In the genomic region with DNA sequence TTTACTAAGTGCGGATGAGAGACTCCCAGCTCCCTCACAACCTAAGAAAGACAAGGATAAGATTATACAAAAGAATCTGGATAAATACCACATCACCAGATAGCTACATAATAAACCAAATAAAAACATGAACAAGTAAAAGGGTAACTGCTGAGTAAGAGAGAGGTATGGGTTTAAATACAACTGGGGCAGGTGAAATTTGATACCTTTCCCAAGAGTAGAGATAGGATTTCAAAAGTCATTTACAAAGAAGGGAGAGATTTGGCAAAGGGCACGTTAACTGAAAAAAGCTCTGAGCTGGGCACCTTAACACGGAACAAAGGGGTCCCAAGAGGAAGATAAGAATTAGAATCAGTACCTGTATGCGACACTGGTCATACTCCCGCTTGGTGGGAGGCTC, we compare ENCODE assay signal across 9 cellular contexts. TPM values are rescaled to one million over a fixed set of nuclear protein-coding genes. Genes with fewer than 3 reads are reported as not detected.
DNase-seq lines count a peak whose midpoint lies in the region; ATAC-seq and TF ChIP-seq lines count a peak whose summit lies in the region.
"Had no signal": no experiment of that assay in that cellular context is flagged by ENCODE, and none has a peak within 500 bp of the region (broad histone marks: within the 10 kb centered on the region; RNA-seq: fewer than 3 reads in every experiment).

No MANE protein-coding gene starts in this region.

- H3K18ac ChIP-seq in H9 (ENCODE audit: insufficient read length, low read depth, low read length), result no peak overlapping the region

- H3K23me2 ChIP-seq in H9 (ENCODE audit: insufficient read length, low read depth, low read length, poor library complexity, severe bottlenecking), result peaks cover 8% of the 10 kb centered on the region

- peaks cover 19 to 64% (median 42%) of the 10 kb centered on the region in 4 donors for H3K4me1 Mint-ChIP-seq in CD4-positive, alpha-beta memory T cell
- H3K4me1 Mint-ChIP-seq in H9, result peaks cover 17 to 29% of the 10 kb centered on the region in 2 experiments
- peaks cover 49% of the 10 kb centered on the region for H3K4me1 Mint-ChIP-seq in nephron progenitor cell

- no peak overlapping the region for H2BK120ac ChIP-seq in H9 (ENCODE audit: low read depth, low read length, poor library complexity, severe bottlenecking)

- POLR2A ChIA-PET in CD4-positive, alpha-beta memory T cell (lab: Charles Lee; ENCODE audit: partially characterized antibody), result interaction anchor here (0.7 to 19.7 kb wide), 12 partner anchors 11 to 179 kb away, joined by 3 to 494 read pairs (median 5); partner anchors contain the start of genes B3GAT3, C11orf98, CSKMT and GANAB

- no peak overlapping the region for H3K4me2 ChIP-seq in H9 (ENCODE audit: insufficient read depth, insufficient read length, low read length)

- no peaks in the 10 kb centered on the region for H3K79me1 ChIP-seq in H9 (ENCODE audit: insufficient read depth, low read depth, low read length, poor library complexity, severe bottlenecking)

- no peak overlapping the region for H3K23ac ChIP-seq in H9 (ENCODE audit: insufficient read length, low read depth, low read length)

- CTCF ChIA-PET in CD4-positive, alpha-beta memory T cell (lab: Charles Lee; ENCODE audit: partially characterized antibody), result interaction anchor here (0.8 to 1.6 kb wide), 3 partner anchors 10 to 109 kb away, joined by 3 to 6 read pairs (median 3); partner anchors contain the start of genes C11orf98 and CSKMT

- no peak overlapping the region for H4K91ac ChIP-seq in H9 (ENCODE audit: insufficient read length, low read depth, low read length)

- H2BK15ac ChIP-seq in H9 (ENCODE audit: low read depth, low read length), result no peak overlapping the region

- no peak for DNase-seq in CD4-positive, alpha-beta memory T cell
- DNase-seq in H9 (no peak), nephron progenitor cell (no peak), Kasumi-1 (lab: John Stamatoyannopoulos, UW) (no peak), UCSD-AML1 (lab: John Stamatoyannopoulos, UW; ENCODE audit: unreplicated experiment) (no peak), medulla oblongata (ENCODE audit: extremely low spot score) (no peak)
- no peak for DNase-seq in activated naive CD4-positive, alpha-beta T cell treated with anti-CD3 and anti-CD28 coated beads, Interleukin-2, amount 50 U/mL, for 72 hours (ENCODE audit: low spot score in 2 of 2)
- DNase-seq: GDM1 had no signal

- no CpG with 5 or more reads among the region's 5 CpGs for WGBS in H9 (ENCODE audit: extremely low coverage, insufficient read length, low lambda C conversion rate)

- H2AK5ac ChIP-seq in H9 (ENCODE audit: insufficient read length, low read length), result no peak overlapping the region

- no peak overlapping the region for H3K4ac ChIP-seq in H9 (ENCODE audit: low read depth, low read length)

- no peak overlapping the region for H2BK20ac ChIP-seq in H9 (ENCODE audit: low read depth, low read length, poor library complexity, severe bottlenecking)

- TF ChIP-seq CTCF in H9 (conservative IDR thresholded peaks at IDR 0.05), result no peak
- no peak for TF ChIP-seq CTCF in nephron progenitor cell (IDR thresholded peaks at IDR 0.05)

- H3K9me3 ChIP-seq in CD4-positive, alpha-beta memory T cell (ENCODE audit: control insufficient read depth in 1 of 2, low read length in 2 of 2), result no peaks in the 10 kb centered on the region
- H3K9me3 ChIP-seq in H9 (ENCODE audit: control insufficient read depth, low read depth, low read length), result no peaks in the 10 kb centered on the region
- H3K9me3 ChIP-seq: thoracic aorta had no signal

- no peaks in the 10 kb centered on the region for H3K27me3 Mint-ChIP-seq in CD4-positive, alpha-beta memory T cell
- H3K27me3 Mint-ChIP-seq in H9 (ENCODE audit: low read depth), result no peaks in the 10 kb centered on the region
- H3K27me3 Mint-ChIP-seq in nephron progenitor cell (ENCODE audit: low read depth, poor library complexity), result no peaks in the 10 kb centered on the region

- no peak overlapping the region for H3T11ph ChIP-seq in H9 (ENCODE audit: low read length)

- no peak overlapping the region for H3K4me3 ChIP-seq in CD4-positive, alpha-beta memory T cell (ENCODE audit: low read length in 2 of 2)

- H3K4me1 ChIP-seq in CD4-positive, alpha-beta memory T cell (ENCODE audit: insufficient read depth, low read length), result peaks cover 56% of the 10 kb centered on the region
- no peaks in the 10 kb centered on the region for H3K4me1 ChIP-seq in H9 (ENCODE audit: insufficient read depth, low read length)

- peaks cover 15% of the 10 kb centered on the region for H3K36me3 ChIP-seq in CD4-positive, alpha-beta memory T cell (ENCODE audit: insufficient read depth, low read length)

- peak overlapping the region; percentile 98 for H3K27ac ChIP-seq in CD4-positive, alpha-beta memory T cell (ENCODE audit: low read depth, low read length)
- no peak overlapping the region for H3K27ac ChIP-seq in H9 (ENCODE audit: insufficient read length, low read depth, low read length)

- no peaks in the 10 kb centered on the region for H4K20me1 ChIP-seq in H9 (ENCODE audit: control insufficient read depth, insufficient read depth, insufficient read length)

- H3K14ac ChIP-seq in H9 (ENCODE audit: insufficient read depth, low read length), result no peak overlapping the region

- H3K56ac ChIP-seq in H9 (ENCODE audit: insufficient read length, low read depth, low read length), result no peak overlapping the region

- H3K79me2 ChIP-seq in H9 (ENCODE audit: insufficient read depth, low read length), result no peaks in the 10 kb centered on the region

- peak overlapping the region; percentile 59 to 98 (median 91) for H3K4me3 Mint-ChIP-seq in CD4-positive, alpha-beta memory T cell
- H3K4me3 Mint-ChIP-seq in H9 (peak overlapping the region; percentile 85 to 92), nephron progenitor cell (peak overlapping the region; percentile 88)

- no peak overlapping the region for H2AFZ ChIP-seq in H9 (ENCODE audit: low read length)

- no peak overlapping the region for H2BK12ac ChIP-seq in H9 (ENCODE audit: insufficient read length, low read depth, low read length)

- H3K27me3 ChIP-seq in CD4-positive, alpha-beta memory T cell (ENCODE audit: insufficient read depth, low read length), result no peaks in the 10 kb centered on the region
- H3K27me3 ChIP-seq in H9 (ENCODE audit: insufficient read depth, low read length), result no peaks in the 10 kb centered on the region

- H3K9ac ChIP-seq in H9 (ENCODE audit: extremely low read depth, insufficient read length, low read length), result no peak overlapping the region

- H3K9me3 Mint-ChIP-seq in CD4-positive, alpha-beta memory T cell, result no peaks in the 10 kb centered on the region
- H3K9me3 Mint-ChIP-seq in H9 (0 out of 5 replicates have a peak, but pooled peaks cover 0 to 2% of the 10 kb centered on the region in 2 experiments), nephron progenitor cell (no peaks in the 10 kb centered on the region)
- no peaks in the 10 kb centered on the region for H3K9me3 Mint-ChIP-seq in activated naive CD4-positive, alpha-beta T cell treated with anti-CD3 and anti-CD28 coated beads, Interleukin-2, amount 50 U/mL, for 72 hours

- H4K5ac ChIP-seq in H9 (ENCODE audit: insufficient read length, low read depth, low read length), result no peak overlapping the region

- peaks cover 18 to 41% of the 10 kb centered on the region in 2 donors for H3K36me3 Mint-ChIP-seq in CD4-positive, alpha-beta memory T cell
- peaks cover 17 to 49% (median 44%) of the 10 kb centered on the region in 3 experiments; a peak in 6 of 7 replicates for H3K36me3 Mint-ChIP-seq in H9 (ENCODE audit: insufficient read depth in 1 of 3, low read depth in 3 of 3)
- H3K36me3 Mint-ChIP-seq in activated naive CD4-positive, alpha-beta T cell treated with anti-CD3 and anti-CD28 coated beads, Interleukin-2, amount 50 U/mL, for 72 hours, result peaks cover 17 to 21% of the 10 kb centered on the region in 2 donors
- peaks cover 26% of the 10 kb centered on the region for H3K36me3 Mint-ChIP-seq in nephron progenitor cell (ENCODE audit: low read depth)

- H3K27ac Mint-ChIP-seq in CD4-positive, alpha-beta memory T cell, result peak overlapping the region; percentile 76 to 99 (median 91)
- H3K27ac Mint-ChIP-seq in H9 (peak overlapping the region in 1 of 3 experiments; percentile 73; a peak in 1 of 7 replicates), nephron progenitor cell (peak overlapping the region; percentile 53)
- H3K27ac Mint-ChIP-seq in activated naive CD4-positive, alpha-beta T cell treated with anti-CD3 and anti-CD28 coated beads, Interleukin-2, amount 50 U/mL, for 72 hours, result peak overlapping the region; percentile 77 to 91

- no peak for ATAC-seq in activated naive CD4-positive, alpha-beta T cell treated with anti-CD3 and anti-CD28 coated beads, Interleukin-2, amount 50 U/mL, for 72 hours

- no peak overlapping the region for H2BK5ac ChIP-seq in H9 (ENCODE audit: insufficient read length, low read length)

- intact Hi-C loops in CD4-positive, alpha-beta memory T cell (cut with micrococcal nuclease), result loop anchor here (5.0 kb wide), 1 partner anchor 255 kb away; no protein-coding TSS in a partner anchor

- no peak overlapping the region for H4K8ac ChIP-seq in H9 (replicated peaks; ENCODE audit: insufficient read length, low read depth, low read length)

RNA-seq across cellular contexts. Expression of gene UBXN1, which starts 1.7 kb away (rescaled TPM):
- total RNA-seq in CD4-positive, alpha-beta memory T cell, result 100 to 1,000 TPM; 178 to 185 TPM
- polyA plus RNA-seq in CD4-positive, alpha-beta memory T cell, result 100 to 1,000 TPM; 150 to 181 TPM
- 110 and 118 TPM in 2 replicates for total RNA-seq in H9 (2021)
- 100 to 1,000 TPM in 1 of 2 donors, 10 to 100 TPM in 1; 97.2 to 129 TPM for total RNA-seq in activated naive CD4-positive, alpha-beta T cell treated with anti-CD3 and anti-CD28 coated beads, Interleukin-2, amount 50 U/mL, for 72 hours

RNA-seq across cellular contexts. Expression of gene LBHD1, which starts 5.1 kb away (rescaled TPM):
- total RNA-seq in CD4-positive, alpha-beta memory T cell, result 10 to 100 TPM; 26.7 to 28.6 TPM
- 1 to 10 TPM; 2.4 to 2.7 TPM for polyA plus RNA-seq in CD4-positive, alpha-beta memory T cell
- 9.1 and 10.4 TPM in 2 replicates for total RNA-seq in H9 (2021)
- total RNA-seq in activated naive CD4-positive, alpha-beta T cell treated with anti-CD3 and anti-CD28 coated beads, Interleukin-2, amount 50 U/mL, for 72 hours, result 10 to 100 TPM; 16.6 to 24.3 TPM

RNA-seq across cellular contexts. Expression of gene UQCC3, which starts 5.7 kb away (rescaled TPM):
- 1 to 10 TPM; 7.2 to 8.5 TPM for total RNA-seq in CD4-positive, alpha-beta memory T cell
- 10 to 100 TPM; 10.7 to 12.1 TPM for polyA plus RNA-seq in CD4-positive, alpha-beta memory T cell
- total RNA-seq in H9 (2021), result 11.1 and 12.3 TPM in 2 replicates
- total RNA-seq in activated naive CD4-positive, alpha-beta T cell treated with anti-CD3 and anti-CD28 coated beads, Interleukin-2, amount 50 U/mL, for 72 hours, result 1 to 10 TPM in 1 of 2 donors, under 1 TPM in 1; 0.87 to 4.7 TPM

RNA-seq across cellular contexts. Expression of gene CSKMT, which starts 12.0 kb away (rescaled TPM):
- 10 to 100 TPM; 31.4 to 32.3 TPM for total RNA-seq in CD4-positive, alpha-beta memory T cell
- polyA plus RNA-seq in CD4-positive, alpha-beta memory T cell, result 1 to 10 TPM; 3.0 to 3.8 TPM
- 49.2 and 51.5 TPM in 2 replicates for total RNA-seq in H9 (2021)
- 10 to 100 TPM; 20.7 to 34.4 TPM for total RNA-seq in activated naive CD4-positive, alpha-beta T cell treated with anti-CD3 and anti-CD28 coated beads, Interleukin-2, amount 50 U/mL, for 72 hours

RNA-seq across cellular contexts. Expression of gene C11orf98, which starts 12.2 kb away (rescaled TPM):
- total RNA-seq in CD4-positive, alpha-beta memory T cell, result 10 to 100 TPM; 48.9 to 53.1 TPM
- 10 to 100 TPM; 77.8 to 94.9 TPM for polyA plus RNA-seq in CD4-positive, alpha-beta memory T cell
- total RNA-seq in H9 (2021), result 139 and 150 TPM in 2 replicates
- total RNA-seq in activated naive CD4-positive, alpha-beta T cell treated with anti-CD3 and anti-CD28 coated beads, Interleukin-2, amount 50 U/mL, for 72 hours, result 100 to 1,000 TPM in 1 of 2 donors, 10 to 100 TPM in 1; 62.0 to 103 TPM
